In the genomic region with DNA sequence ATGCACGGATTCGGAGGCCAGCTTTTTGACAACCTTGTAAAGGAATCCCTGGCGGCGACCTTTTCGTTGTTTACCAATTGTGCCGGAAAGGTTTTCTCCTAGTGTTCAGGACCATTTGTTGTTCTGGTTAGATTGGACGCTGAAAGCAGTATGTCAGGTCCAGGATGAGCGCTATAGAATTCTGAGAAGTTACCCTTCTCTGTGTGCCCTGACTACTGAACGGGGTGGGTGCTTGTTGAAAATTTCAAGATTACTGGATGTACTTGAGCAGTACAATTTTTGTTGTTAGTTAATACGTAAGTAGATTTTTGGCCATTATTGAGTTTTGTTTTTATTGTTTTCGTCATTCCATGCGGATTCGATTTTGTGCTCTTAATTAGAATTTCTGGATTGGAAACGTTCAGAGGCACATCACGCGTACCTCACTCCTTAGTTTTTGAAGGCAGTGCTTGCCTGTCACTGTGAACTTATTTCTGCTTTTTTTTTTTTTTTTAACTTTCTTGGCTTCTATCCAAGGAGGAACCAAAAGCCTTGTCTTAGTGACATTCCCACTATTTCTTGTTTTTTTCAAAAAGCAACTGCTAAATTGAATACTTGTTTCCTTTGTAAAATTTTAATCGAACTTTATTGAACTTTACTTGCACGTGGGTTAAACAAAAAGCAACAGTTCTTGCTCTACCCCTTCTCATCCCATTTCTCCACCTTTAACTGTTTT, we compare ENCODE assay signal across 8 cellular contexts. TPM values are rescaled to one million over a fixed set of nuclear protein-coding genes. Genes with fewer than 3 reads are reported as not detected.
DNase-seq lines count a peak whose midpoint lies in the region; ATAC-seq and TF ChIP-seq lines count a peak whose summit lies in the region.

No MANE protein-coding gene starts in this region.

- H3K27me3 Mint-ChIP-seq in neural progenitor cell (ENCODE audit: insufficient read depth, low read depth), result no peaks in the 10 kb centered on the region

- BruUV-seq in HCT116 (replicated peaks; lab: Mats Ljungman, UMichigan), result no TSS peak

- TF ChIP-seq POLR2A in HCT116 (IDR thresholded peaks at IDR 0.05; ENCODE audit: borderline replicate concordance, extremely low read depth, insufficient read depth, insufficient read length) (no peak), Peyer's patch (IDR thresholded peaks at IDR 0.05) (no peak)

- POLR2A ChIA-PET in HCT116 (lab: Charles Lee), result interaction anchor here (1.3 kb wide), 3 partner anchors 8 to 10 kb away, joined by 3 to 6 read pairs (median 3); no protein-coding TSS in a partner anchor

- peak overlapping the region; percentile 96 for H3K27ac Mint-ChIP-seq in neural progenitor cell

- peak overlapping the region; percentile 97 for H3K4me3 Mint-ChIP-seq in neural progenitor cell

- RAD21 ChIA-PET in HCT116 (lab: Charles Lee; ENCODE audit: low non-redundant PET in 1 of 2, low total read pairs in 2 of 2, uncharacterized antibody in 2 of 2, unreplicated experiment in 2 of 2), result no interaction called here

- peak overlapping the region; percentile 88 to 97 for H3K4me3 ChIP-seq in HCT116 (replicated peaks in 1 of 2; ENCODE audit: low read depth in 1 of 2, low read length in 2 of 2)
- H3K4me3 ChIP-seq in Peyer's patch, result peak overlapping the region; percentile 70 to 93 (median 88)
- H3K4me3 ChIP-seq in epithelial cell of proximal tubule (ENCODE audit: low read depth, low read length), result peak overlapping the region; percentile 60
- peak overlapping the region; percentile 95 for H3K4me3 ChIP-seq in neural progenitor cell

- TF ChIP-seq CTCF in HCT116 (IDR thresholded peaks at IDR 0.05 in 2 of 3, conservative IDR thresholded peaks at IDR 0.05 in 1 of 3; ENCODE audit: borderline replicate concordance in 1 of 3, insufficient read depth in 1 of 3, low read depth in 2 of 3, low read length in 2 of 3) (no peak), Peyer's patch (IDR thresholded peaks at IDR 0.05) (no peak), epithelial cell of proximal tubule (conservative IDR thresholded peaks at IDR 0.05; ENCODE audit: low read depth, low read length) (no peak), neural progenitor cell (IDR thresholded peaks at IDR 0.05) (no peak)

- H2AFZ ChIP-seq in HCT116 (ENCODE audit: low read depth, low read length, poor library complexity, severe bottlenecking), result no peak overlapping the region
- H2AFZ ChIP-seq in neural progenitor cell (replicated peaks), result peak overlapping the region; percentile 81

- no peaks in the 10 kb centered on the region for H3K9me2 ChIP-seq in HCT116 (ENCODE audit: insufficient read depth)

- no peak; the same call in none of the 2 replicates for ATAC-seq in HCT116

- H3K4me1 Mint-ChIP-seq in neural progenitor cell, result peaks cover 21% of the 10 kb centered on the region

- CTCF ChIA-PET in HCT116 (lab: Charles Lee), result no interaction called here

- no peaks in the 10 kb centered on the region for H3K9me3 Mint-ChIP-seq in neural progenitor cell

- peak overlapping the region; percentile 80 for H3K9ac ChIP-seq in HCT116 (ENCODE audit: low read length)
- peak overlapping the region; percentile 89 for H3K9ac ChIP-seq in neural progenitor cell

- H3K4me2 ChIP-seq in HCT116 (ENCODE audit: low read length) (peak overlapping the region; percentile 85), neural progenitor cell (peak overlapping the region; percentile 91)

- peaks cover 0 to 2% of the 10 kb centered on the region in 2 experiments; a peak in 1 of 4 replicates for H3K36me3 ChIP-seq in HCT116 (ENCODE audit: control insufficient read depth in 1 of 2, insufficient read depth in 2 of 2, low read length in 2 of 2)
- no peaks in the 10 kb centered on the region for H3K36me3 ChIP-seq in Peyer's patch
- H3K36me3 ChIP-seq in neural progenitor cell, result peaks cover 10% of the 10 kb centered on the region

- peak; percentile 24 for DNase-seq in EH (ENCODE audit: low read depth)
- no peak for DNase-seq in HCT116 (ENCODE audit: low read depth, low spot score)
- no peak for DNase-seq in Peyer's patch
- no peak for DNase-seq in epithelial cell of proximal tubule (ENCODE audit: low read depth)
- DNase-seq in neural progenitor cell (ENCODE audit: low spot score), result no peak
- DNase-seq in 8988T, result no peak
- no peak for DNase-seq in NCI-H1930 (lab: John Stamatoyannopoulos, UW)
- no peak for DNase-seq in NCI-H2196 (lab: John Stamatoyannopoulos, UW; ENCODE audit: unreplicated experiment)

- peaks cover 19% of the 10 kb centered on the region for H3K36me3 Mint-ChIP-seq in neural progenitor cell

- H3K79me2 ChIP-seq in HCT116 (ENCODE audit: insufficient read depth, low read length) (peaks cover 58% of the 10 kb centered on the region), neural progenitor cell (ENCODE audit: low read depth) (peaks cover 40% of the 10 kb centered on the region)

- no peaks in the 10 kb centered on the region for H3K27me3 ChIP-seq in HCT116 (ENCODE audit: insufficient read depth, low read length)
- H3K27me3 ChIP-seq in Peyer's patch, result no peaks in the 10 kb centered on the region
- H3K27me3 ChIP-seq in neural progenitor cell, result no peaks in the 10 kb centered on the region

- peaks cover 12 to 22% of the 10 kb centered on the region in 2 experiments for H3K4me1 ChIP-seq in HCT116 (ENCODE audit: control insufficient read depth in 1 of 2, insufficient read depth in 2 of 2, low read length in 2 of 2)
- peaks cover 0 to 19% (median 0%) of the 10 kb centered on the region in 4 donors for H3K4me1 ChIP-seq in Peyer's patch
- peaks cover 20% of the 10 kb centered on the region for H3K4me1 ChIP-seq in neural progenitor cell

- intact Hi-C loops in HCT116 (cut with micrococcal nuclease), result no loop called here

- H3K9me3 ChIP-seq in HCT116 (ENCODE audit: control insufficient read depth in 1 of 2, insufficient read depth in 1 of 2, low read depth in 1 of 2, low read length in 2 of 2) (no peaks in the 10 kb centered on the region), Peyer's patch (no peaks in the 10 kb centered on the region), neural progenitor cell (ENCODE audit: low read depth) (no peaks in the 10 kb centered on the region)

- peak overlapping the region; percentile 93 for H3K27ac ChIP-seq in HCT116 (ENCODE audit: low read depth, low read length)
- peak overlapping the region; percentile 92 to 95 (median 92) for H3K27ac ChIP-seq in Peyer's patch
- peak overlapping the region; percentile 95 for H3K27ac ChIP-seq in neural progenitor cell

- H3F3A ChIP-seq in neural progenitor cell (ENCODE audit: low read depth), result peaks cover 15% of the 10 kb centered on the region

- peaks cover 26% of the 10 kb centered on the region for H4K20me1 ChIP-seq in HCT116 (ENCODE audit: insufficient read depth)
- H4K20me1 ChIP-seq in neural progenitor cell (ENCODE audit: low read depth), result peaks cover 28% of the 10 kb centered on the region

- no peak for TF ChIP-seq RAD21 in HCT116 (IDR thresholded peaks at IDR 0.05; ENCODE audit: low read depth)

TF ChIP-seq in HCT116, 20 proteins besides CTCF, POLR2A, EP300 and RAD21:
- TF ChIP-seq, protein P1, sequence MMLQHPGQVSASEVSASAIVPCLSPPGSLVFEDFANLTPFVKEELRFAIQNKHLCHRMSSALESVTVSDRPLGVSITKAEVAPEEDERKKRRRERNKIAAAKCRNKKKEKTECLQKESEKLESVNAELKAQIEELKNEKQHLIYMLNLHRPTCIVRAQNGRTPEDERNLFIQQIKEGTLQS (IDR thresholded peaks at IDR 0.05), result no peak
TF ChIP-seq in HCT116: peak in this region for 0.

RNA-seq across cellular contexts. Expression of a gene that starts 0.9 kb away (rescaled TPM):
- 101 TPM for total RNA-seq in HCT116 (2021; ENCODE audit: unreplicated experiment)
- 39.8 and 54.9 TPM in 2 replicates for polyA plus RNA-seq in HCT116 (2012)
- 10 to 100 TPM; 27.3 to 71.0 (median 29.9) TPM for total RNA-seq in Peyer's patch
- total RNA-seq in epithelial cell of proximal tubule, result 92.0 and 112 TPM in 2 replicates
- 170 and 239 TPM in 2 replicates for total RNA-seq in neural progenitor cell (ENCODE audit: low replicate concordance)
